In the genomic region with DNA sequence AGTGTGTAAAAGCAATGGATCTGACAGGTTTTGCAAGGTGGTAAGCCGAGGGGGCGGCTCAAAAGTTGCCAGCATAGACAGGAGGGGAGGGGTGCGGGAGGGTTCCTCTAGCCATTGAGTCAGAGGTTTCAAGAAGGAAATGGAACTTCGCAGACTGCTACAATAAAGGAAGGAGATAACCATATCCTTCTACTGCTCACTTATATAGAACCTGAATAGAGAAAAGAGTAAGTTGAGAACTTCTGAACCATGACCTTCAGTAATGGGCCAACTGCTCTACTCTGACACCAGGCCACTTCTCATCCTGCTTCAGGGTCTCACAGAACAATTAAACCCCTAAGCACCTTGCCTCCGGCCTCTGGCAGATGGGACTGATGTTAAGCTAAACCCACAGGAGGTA, we compare ENCODE assay signal across 9 cellular contexts. TPM values are rescaled to one million over a fixed set of nuclear protein-coding genes. Genes with fewer than 3 reads are reported as not detected.
A peak's percentile ranks its signal among the peaks of the same experiment; 100 is the strongest.
DNase-seq lines count a peak whose midpoint lies in the region; ATAC-seq and TF ChIP-seq lines count a peak whose summit lies in the region.
"Had no signal": no experiment of that assay in that cellular context is flagged by ENCODE, and none has a peak within 500 bp of the region (broad histone marks: within the 10 kb centered on the region; RNA-seq: fewer than 3 reads in every experiment).

No MANE protein-coding gene starts in this region.

- 84 to 91% methylated on average over 5 of the region's 5 CpGs for WGBS in tibial nerve, 2 donors

- ATAC-seq in GM19025 (IDR thresholded peaks at IDR 0.05; ENCODE audit: low read depth, unreplicated experiment) (peak; percentile 50), HG02798 (IDR thresholded peaks at IDR 0.05; ENCODE audit: poor library complexity, unreplicated experiment) (peak; percentile 51), Right ventricle myocardium inferior (no peak)

- H3K9me3 ChIP-seq in Caco-2: no peaks in the 10 kb centered on the region
- H3K9me3 ChIP-seq in tibial nerve: no peaks in the 10 kb centered on the region

- H3K27me3 ChIP-seq in Caco-2 (replicated peaks; ENCODE audit: control insufficient read depth, insufficient read depth, low read length) (no peaks in the 10 kb centered on the region), tibial nerve (no peaks in the 10 kb centered on the region)

- no peak for TF ChIP-seq CTCF in Caco-2 (IDR thresholded peaks at IDR 0.05; ENCODE audit: insufficient read depth in 1 of 2, low read depth in 1 of 2, low read length in 1 of 2, severe bottlenecking in 1 of 2, unreplicated experiment in 1 of 2)
- TF ChIP-seq CTCF in tibial nerve (IDR thresholded peaks at IDR 0.05): no peak

- no peaks in the 10 kb centered on the region for H3K36me3 Mint-ChIP-seq in Caco-2 (ENCODE audit: insufficient read depth, unreplicated experiment)

- no peak overlapping the region for H3K27ac Mint-ChIP-seq in Caco-2 (ENCODE audit: unreplicated experiment)

- H3K27ac ChIP-seq in tibial nerve: no peak overlapping the region

- H3K4me1 Mint-ChIP-seq in Caco-2 (ENCODE audit: low read depth, unreplicated experiment): peaks cover 20% of the 10 kb centered on the region

- no TSS peak for BruUV-seq in Caco-2 (replicated peaks; lab: Mats Ljungman, UMichigan)

- no peaks in the 10 kb centered on the region for H3K27me3 Mint-ChIP-seq in Caco-2 (ENCODE audit: insufficient read depth, unreplicated experiment)

- TF ChIP-seq EP300 in tibial nerve (IDR thresholded peaks at IDR 0.05): no peak

- CTCF ChIA-PET in Caco-2 (lab: Charles Lee): no interaction called here

- POLR2A ChIA-PET in Caco-2 (lab: Charles Lee): no interaction called here

- intact Hi-C loops in Caco-2 (cut with micrococcal nuclease; ENCODE audit: unreplicated experiment): no loop called here
- intact Hi-C loops in Right ventricle myocardium inferior (cut with DNase I): no loop called here

- DNase-seq in SIG-M5 (lab: John Stamatoyannopoulos, UW): peak; percentile 25
- peak; percentile 61 for DNase-seq in stimulated activated CD4-positive, alpha-beta T cell treated with anti-CD3 and anti-CD28 coated beads, Interleukin-1b, Interleukin-23, amount 100 ng/mL, for 48 hours
- no peak for DNase-seq in Caco-2
- DNase-seq in tibial nerve (ENCODE audit: low spot score in 2 of 2): no peak
- no peak for DNase-seq in Right ventricle myocardium inferior (ENCODE audit: missing footprints)
- no peak for DNase-seq in NCI-H2227 (lab: John Stamatoyannopoulos, UW; ENCODE audit: unreplicated experiment)

- no peaks in the 10 kb centered on the region for H3K9me3 Mint-ChIP-seq in Caco-2 (ENCODE audit: unreplicated experiment)

- no peak for TF ChIP-seq POLR2A in tibial nerve (IDR thresholded peaks at IDR 0.05)

- H3K4me3 ChIP-seq in Caco-2 (ENCODE audit: low read depth, low read length) (no peak overlapping the region), tibial nerve (no peak overlapping the region)
- H3K4me3 ChIP-seq: lung had no signal

- H3K36me3 ChIP-seq in Caco-2 (ENCODE audit: control insufficient read depth, insufficient read depth, low read length) (no peaks in the 10 kb centered on the region), tibial nerve (no peaks in the 10 kb centered on the region)

- H3K4me1 ChIP-seq in Caco-2 (peaks cover 6% of the 10 kb centered on the region; the same call in 1 of the 2 replicates), tibial nerve (peaks cover 0 to 20% (median 12%) of the 10 kb centered on the region in 4 donors)

- no peak overlapping the region for H3K4me3 Mint-ChIP-seq in Caco-2 (ENCODE audit: unreplicated experiment)

RNA-seq across cellular contexts. Expression of a gene that starts 26.3 kb away (rescaled TPM):
- total RNA-seq in Caco-2 (2022) (9.3 and 9.9 TPM in 2 replicates), tibial nerve (10 to 100 TPM; 26.2 to 41.8 (median 36.5) TPM), Right ventricle myocardium inferior (17.8 TPM)

Comparison
In these comparisons a context has a peak if more than half of its experiments do, and no peak if none do; other contexts are left out.
1. DNase-seq: peak in SIG-M5 (single experiment) and stimulated activated CD4-positive, alpha-beta T cell treated with anti-CD3 and anti-CD28 coated beads, Interleukin-1b, Interleukin-23, amount 100 ng/mL, for 48 hours (single experiment); none in Caco-2 (0 of 2), tibial nerve (0 of 2), Right ventricle myocardium inferior (single experiment) and NCI-H2227 (single experiment).